In genomic region chr1:181133441-181133951, GRCh38 we compare ENCODE assay signal across 1 cellular context.
TF ChIP-seq lines count a peak whose summit lies in the region.

No MANE protein-coding gene starts in this region.

TF ChIP-seq in HepG2, 621 proteins besides CTCF, POLR2A, EP300 and RAD21 (continued from another document and continues in another):
- TF ChIP-seq ARID5B (CRISPR knock-in tag; IDR thresholded peaks at IDR 0.05) (peak; percentile 84), NFIB (CRISPR knock-in tag; IDR thresholded peaks at IDR 0.05; ENCODE audit: borderline replicate concordance) (no peak), SKIL (CRISPR knock-in tag; IDR thresholded peaks at IDR 0.05; ENCODE audit: borderline replicate concordance) (peak; percentile 64; the same call in 1 of the 2 replicates), NFKB2 (CRISPR knock-in tag; IDR thresholded peaks at IDR 0.05; ENCODE audit: borderline replicate concordance) (peak; percentile 35; the same call in 1 of the 2 replicates), THAP11 (CRISPR knock-in tag; IDR thresholded peaks at IDR 0.05) (peak; percentile 64), ZNF850 (CRISPR knock-in tag; conservative IDR thresholded peaks at IDR 0.05) (no peak), JDP2 (CRISPR knock-in tag; IDR thresholded peaks at IDR 0.05; ENCODE audit: borderline replicate concordance) (no peak), DPF2 (CRISPR knock-in tag; IDR thresholded peaks at IDR 0.05; ENCODE audit: borderline replicate concordance, low read depth) (no peak), ZNF232 (CRISPR knock-in tag; IDR thresholded peaks at IDR 0.05; ENCODE audit: borderline replicate concordance) (no peak), ZNF883 (CRISPR knock-in tag; IDR thresholded peaks at IDR 0.05; ENCODE audit: not compliant biosample characterization) (no peak), ZFYVE20 (CRISPR knock-in tag; IDR thresholded peaks at IDR 0.05; ENCODE audit: borderline replicate concordance, low read depth) (no peak), HHEX (CRISPR knock-in tag; IDR thresholded peaks at IDR 0.05) (no peak), DZIP1 (CRISPR knock-in tag; IDR thresholded peaks at IDR 0.05) (no peak), RCOR2 (CRISPR knock-in tag; IDR thresholded peaks at IDR 0.05) (no peak), TEF (CRISPR knock-in tag; IDR thresholded peaks at IDR 0.05) (no peak), PHF21A (CRISPR knock-in tag; IDR thresholded peaks at IDR 0.05) (0 out of 2 replicates have a peak, but pooled peaks have one; percentile 5), ZNF572 (CRISPR knock-in tag; IDR thresholded peaks at IDR 0.05) (no peak), ZNF33A (CRISPR knock-in tag; IDR thresholded peaks at IDR 0.05; ENCODE audit: borderline replicate concordance) (no peak), HOXA3 (CRISPR knock-in tag; IDR thresholded peaks at IDR 0.05) (0 out of 2 replicates have a peak, but pooled peaks have one; percentile 19), JUN (CRISPR knock-in tag; IDR thresholded peaks at IDR 0.05) (no peak; the same call in 1 of the 2 replicates), ZNF782 (CRISPR knock-in tag; IDR thresholded peaks at IDR 0.05; ENCODE audit: borderline replicate concordance) (no peak), TSC22D2 (CRISPR knock-in tag; IDR thresholded peaks at IDR 0.05; ENCODE audit: borderline replicate concordance) (no peak), ARID2 (CRISPR knock-in tag; IDR thresholded peaks at IDR 0.05; ENCODE audit: borderline replicate concordance) (no peak), KAT2B (IDR thresholded peaks at IDR 0.05; ENCODE audit: borderline replicate concordance, low read depth, low read length) (no peak), SP2 (CRISPR knock-in tag; IDR thresholded peaks at IDR 0.05) (no peak), SOX5 (CRISPR knock-in tag; IDR thresholded peaks at IDR 0.05; ENCODE audit: borderline replicate concordance) (peak; percentile 64), IRF1 (CRISPR knock-in tag; IDR thresholded peaks at IDR 0.05; ENCODE audit: low read depth) (no peak), IRX3 (CRISPR knock-in tag; IDR thresholded peaks at IDR 0.05; ENCODE audit: borderline replicate concordance, low read depth) (no peak), ZNF747 (CRISPR knock-in tag; IDR thresholded peaks at IDR 0.05; ENCODE audit: borderline replicate concordance) (0 out of 2 replicates have a peak, but pooled peaks have one; percentile 37), AHR (CRISPR knock-in tag; IDR thresholded peaks at IDR 0.05) (peak; percentile 78)
- TF ChIP-seq, protein P1, sequence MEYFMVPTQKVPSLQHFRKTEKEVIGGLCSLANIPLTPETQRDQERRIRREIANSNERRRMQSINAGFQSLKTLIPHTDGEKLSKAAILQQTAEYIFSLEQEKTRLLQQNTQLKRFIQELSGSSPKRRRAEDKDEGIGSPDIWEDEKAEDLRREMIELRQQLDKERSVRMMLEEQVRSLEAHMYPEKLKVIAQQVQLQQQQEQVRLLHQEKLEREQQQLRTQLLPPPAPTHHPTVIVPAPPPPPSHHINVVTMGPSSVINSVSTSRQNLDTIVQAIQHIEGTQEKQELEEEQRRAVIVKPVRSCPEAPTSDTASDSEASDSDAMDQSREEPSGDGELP (IDR thresholded peaks at IDR 0.05; ENCODE audit: borderline replicate concordance, low read depth), result peak; percentile 33; the same call in 1 of the 2 replicates
- TF ChIP-seq, protein P2, sequence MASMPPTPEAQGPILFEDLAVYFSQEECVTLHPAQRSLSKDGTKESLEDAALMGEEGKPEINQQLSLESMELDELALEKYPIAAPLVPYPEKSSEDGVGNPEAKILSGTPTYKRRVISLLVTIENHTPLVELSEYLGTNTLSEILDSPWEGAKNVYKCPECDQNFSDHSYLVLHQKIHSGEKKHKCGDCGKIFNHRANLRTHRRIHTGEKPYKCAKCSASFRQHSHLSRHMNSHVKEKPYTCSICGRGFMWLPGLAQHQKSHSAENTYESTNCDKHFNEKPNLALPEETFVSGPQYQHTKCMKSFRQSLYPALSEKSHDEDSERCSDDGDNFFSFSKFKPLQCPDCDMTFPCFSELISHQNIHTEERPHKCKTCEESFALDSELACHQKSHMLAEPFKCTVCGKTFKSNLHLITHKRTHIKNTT (CRISPR knock-in tag; IDR thresholded peaks at IDR 0.05), result no peak
- TF ChIP-seq, protein P3, sequence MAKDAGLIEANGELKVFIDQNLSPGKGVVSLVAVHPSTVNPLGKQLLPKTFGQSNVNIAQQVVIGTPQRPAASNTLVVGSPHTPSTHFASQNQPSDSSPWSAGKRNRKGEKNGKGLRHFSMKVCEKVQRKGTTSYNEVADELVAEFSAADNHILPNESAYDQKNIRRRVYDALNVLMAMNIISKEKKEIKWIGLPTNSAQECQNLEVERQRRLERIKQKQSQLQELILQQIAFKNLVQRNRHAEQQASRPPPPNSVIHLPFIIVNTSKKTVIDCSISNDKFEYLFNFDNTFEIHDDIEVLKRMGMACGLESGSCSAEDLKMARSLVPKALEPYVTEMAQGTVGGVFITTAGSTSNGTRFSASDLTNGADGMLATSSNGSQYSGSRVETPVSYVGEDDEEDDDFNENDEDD (CRISPR knock-in tag; IDR thresholded peaks at IDR 0.05; ENCODE audit: borderline replicate concordance), result peak; percentile 58; the same call in 1 of the 2 replicates
- TF ChIP-seq, protein P4, sequence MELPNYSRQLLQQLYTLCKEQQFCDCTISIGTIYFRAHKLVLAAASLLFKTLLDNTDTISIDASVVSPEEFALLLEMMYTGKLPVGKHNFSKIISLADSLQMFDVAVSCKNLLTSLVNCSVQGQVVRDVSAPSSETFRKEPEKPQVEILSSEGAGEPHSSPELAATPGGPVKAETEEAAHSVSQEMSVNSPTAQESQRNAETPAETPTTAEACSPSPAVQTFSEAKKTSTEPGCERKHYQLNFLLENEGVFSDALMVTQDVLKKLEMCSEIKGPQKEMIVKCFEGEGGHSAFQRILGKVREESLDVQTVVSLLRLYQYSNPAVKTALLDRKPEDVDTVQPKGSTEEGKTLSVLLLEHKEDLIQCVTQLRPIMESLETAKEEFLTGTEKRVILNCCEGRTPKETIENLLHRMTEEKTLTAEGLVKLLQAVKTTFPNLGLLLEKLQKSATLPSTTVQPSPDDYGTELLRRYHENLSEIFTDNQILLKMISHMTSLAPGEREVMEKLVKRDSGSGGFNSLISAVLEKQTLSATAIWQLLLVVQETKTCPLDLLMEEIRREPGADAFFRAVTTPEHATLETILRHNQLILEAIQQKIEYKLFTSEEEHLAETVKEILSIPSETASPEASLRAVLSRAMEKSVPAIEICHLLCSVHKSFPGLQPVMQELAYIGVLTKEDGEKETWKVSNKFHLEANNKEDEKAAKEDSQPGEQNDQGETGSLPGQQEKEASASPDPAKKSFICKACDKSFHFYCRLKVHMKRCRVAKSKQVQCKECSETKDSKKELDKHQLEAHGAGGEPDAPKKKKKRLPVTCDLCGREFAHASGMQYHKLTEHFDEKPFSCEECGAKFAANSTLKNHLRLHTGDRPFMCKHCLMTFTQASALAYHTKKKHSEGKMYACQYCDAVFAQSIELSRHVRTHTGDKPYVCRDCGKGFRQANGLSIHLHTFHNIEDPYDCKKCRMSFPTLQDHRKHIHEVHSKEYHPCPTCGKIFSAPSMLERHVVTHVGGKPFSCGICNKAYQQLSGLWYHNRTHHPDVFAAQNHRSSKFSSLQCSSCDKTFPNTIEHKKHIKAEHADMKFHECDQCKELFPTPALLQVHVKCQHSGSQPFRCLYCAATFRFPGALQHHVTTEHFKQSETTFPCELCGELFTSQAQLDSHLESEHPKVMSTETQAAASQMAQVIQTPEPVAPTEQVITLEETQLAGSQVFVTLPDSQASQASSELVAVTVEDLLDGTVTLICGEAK (IDR thresholded peaks at IDR 0.05), result no peak
- TF ChIP-seq, protein P4 (CRISPR knock-in tag; IDR thresholded peaks at IDR 0.05), result 0 out of 2 replicates have a peak, but pooled peaks have one; percentile 47
